Comparison of ENCODE assay signal across 13 cellular contexts in the genomic region with DNA sequence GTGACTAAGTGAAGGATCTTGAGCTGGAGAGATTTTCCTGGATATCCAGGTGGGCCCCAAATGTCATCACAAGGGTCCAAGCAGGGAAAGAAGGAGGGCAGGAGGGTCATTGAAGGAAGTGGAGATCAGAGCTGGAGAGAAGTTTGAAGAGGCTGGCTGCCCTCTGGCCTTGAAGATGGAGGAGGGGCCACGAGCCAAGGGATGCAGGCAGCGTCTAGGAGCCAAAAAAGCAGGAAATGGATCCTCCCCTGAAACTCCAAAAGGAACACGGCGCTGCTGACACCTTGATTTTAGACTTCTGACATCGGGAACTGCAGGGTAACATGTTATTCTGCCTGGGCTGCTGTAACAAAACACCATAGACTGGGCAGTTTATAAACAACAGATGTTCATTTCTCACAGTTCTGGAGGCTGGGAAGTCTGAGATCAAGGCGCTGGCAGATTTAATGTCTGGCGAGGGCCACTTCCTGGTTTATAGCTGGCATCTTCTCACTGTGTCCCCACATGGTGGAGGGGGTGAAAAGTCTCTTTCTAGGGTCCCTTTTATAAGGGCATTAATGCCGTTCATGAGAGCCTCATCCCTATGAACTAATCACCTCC. TPM values are rescaled to one million over a fixed set of nuclear protein-coding genes. Genes with fewer than 3 reads are reported as not detected.
DNase-seq lines count a peak whose midpoint lies in the region; ATAC-seq and TF ChIP-seq lines count a peak whose summit lies in the region.
"Had no signal": no experiment of that assay in that cellular context is flagged by ENCODE, and none has a peak within 500 bp of the region (broad histone marks: within the 10 kb centered on the region; RNA-seq: fewer than 3 reads in every experiment).

No MANE protein-coding gene starts in this region.

- no peak overlapping the region for H3K4me2 ChIP-seq in DND-41 (ENCODE audit: insufficient read depth, low read length)

- peaks cover 8% of the 10 kb centered on the region for H3K4me1 ChIP-seq in DND-41 (ENCODE audit: insufficient read depth, low read length)

- H3K27me3 Mint-ChIP-seq in activated T-cell treated with anti-CD3 and anti-CD28 coated beads, Interleukin-2, amount 50 U/mL, for 24 hours, result no peaks in the 10 kb centered on the region

- H3K36me3 ChIP-seq in DND-41 (ENCODE audit: insufficient read depth, low read length), result no peaks in the 10 kb centered on the region
- H3K36me3 ChIP-seq: sigmoid colon had no signal

- no peaks in the 10 kb centered on the region for H3K27me3 ChIP-seq in DND-41 (ENCODE audit: insufficient read depth, low read length, poor library complexity)
- H3K27me3 ChIP-seq: sigmoid colon had no signal

- no peak overlapping the region for H3K9ac ChIP-seq in DND-41 (ENCODE audit: low read depth, low read length)

- DNase-seq in DND-41, result no peak
- DNase-seq in NCI-H1694 treated with DMSO at 0.1 percent for 48 hours (lab: John Stamatoyannopoulos, UW), result peak; percentile 72
- no peak for DNase-seq in epithelial cell of prostate (ENCODE audit: low read depth, low spot score)
- peak; percentile 62 for DNase-seq in posterior vena cava (ENCODE audit: low spot score)
- DNase-seq in activated T-cell treated with anti-CD3 and anti-CD28 coated beads, Interleukin-2, amount 50 U/mL, for 24 hours, result no peak
- DNase-seq in glomerular visceral epithelial cell (ENCODE audit: extremely low spot score), result no peak
- DNase-seq: activated CD4-positive, alpha-beta T cell treated with anti-CD3 and anti-CD28 coated beads for 48 hours; effector CD8-positive, alpha-beta T cell; KBM-7 had no signal

- intact Hi-C loops in posterior vena cava (cut with DNase I), result no loop called here

- H2AFZ ChIP-seq in DND-41 (ENCODE audit: low read depth, low read length), result no peak overlapping the region

- H3K36me3 Mint-ChIP-seq in activated T-cell treated with anti-CD3 and anti-CD28 coated beads, Interleukin-2, amount 50 U/mL, for 24 hours (ENCODE audit: low read depth), result no peaks in the 10 kb centered on the region

- no peaks in the 10 kb centered on the region for H3K9me3 Mint-ChIP-seq in activated T-cell treated with anti-CD3 and anti-CD28 coated beads, Interleukin-2, amount 50 U/mL, for 24 hours

- no peak overlapping the region for H3K27ac Mint-ChIP-seq in activated T-cell treated with anti-CD3 and anti-CD28 coated beads, Interleukin-2, amount 50 U/mL, for 24 hours

- ATAC-seq in DND-41 (ENCODE audit: insufficient read depth, low read depth), result peak; percentile 50; the same call in 2 of the 3 replicates
- no peak for ATAC-seq in GM18511 (IDR thresholded peaks at IDR 0.05; ENCODE audit: unreplicated experiment)
- ATAC-seq in HG03196 (IDR thresholded peaks at IDR 0.05; ENCODE audit: unreplicated experiment), result no peak

- H3K4me3 ChIP-seq in DND-41 (ENCODE audit: low read depth in 1 of 2, low read length in 2 of 2), result no peak overlapping the region
- H3K4me3 ChIP-seq: sigmoid colon had no signal

- no peaks in the 10 kb centered on the region for H3K4me1 Mint-ChIP-seq in activated T-cell treated with anti-CD3 and anti-CD28 coated beads, Interleukin-2, amount 50 U/mL, for 24 hours (ENCODE audit: low read depth)

- H4K20me1 ChIP-seq in DND-41 (ENCODE audit: insufficient read depth, low read length), result no peaks in the 10 kb centered on the region

- TF ChIP-seq CTCF in DND-41 (IDR thresholded peaks at IDR 0.05; ENCODE audit: borderline replicate concordance, extremely low read depth, low read length, poor library complexity, severe bottlenecking), result no peak

- no peak overlapping the region for H3K4me3 Mint-ChIP-seq in activated T-cell treated with anti-CD3 and anti-CD28 coated beads, Interleukin-2, amount 50 U/mL, for 24 hours

- no peaks in the 10 kb centered on the region for H3K79me2 ChIP-seq in DND-41 (ENCODE audit: insufficient read depth, low read length)

- no peaks in the 10 kb centered on the region for H3K9me3 ChIP-seq in DND-41 (ENCODE audit: insufficient read depth, low read length, severe bottlenecking)
- H3K9me3 ChIP-seq: sigmoid colon had no signal

- H3K27ac ChIP-seq in DND-41 (ENCODE audit: low read length) (peak overlapping the region; percentile 38; the same call in 1 of the 2 replicates), epithelial cell of prostate (peak overlapping the region; percentile 13)

RNA-seq across cellular contexts. Expression of a gene that starts 28.8 kb away (rescaled TPM):
- total RNA-seq in posterior vena cava, result 10 to 100 TPM; 12.6 to 25.6 TPM

RNA-seq across cellular contexts. Expression of a gene that starts 32.2 kb away (rescaled TPM):
- total RNA-seq in posterior vena cava, result not detected
- total RNA-seq: NCI-H460, sigmoid colon had no signal

Comparison
In these comparisons a context has a peak if more than half of its experiments do, and no peak if none do; other contexts are left out.
1. DNase-seq: peak in NCI-H1694 treated with DMSO at 0.1 percent for 48 hours (single experiment) and posterior vena cava (single experiment); none in DND-41 (single experiment), epithelial cell of prostate (single experiment), activated T-cell treated with anti-CD3 and anti-CD28 coated beads, Interleukin-2, amount 50 U/mL, for 24 hours (single experiment) and glomerular visceral epithelial cell (single experiment).